ENCODE assay signal across 1 cellular context in genomic region chr15:57376695-57377477, GRCh38.
TF ChIP-seq lines count a peak whose summit lies in the region.

No MANE protein-coding gene starts in this region.

TF ChIP-seq in H1, 55 proteins besides CTCF, POLR2A, EP300 and RAD21 (continued from another document):
- TF ChIP-seq, protein P1, sequence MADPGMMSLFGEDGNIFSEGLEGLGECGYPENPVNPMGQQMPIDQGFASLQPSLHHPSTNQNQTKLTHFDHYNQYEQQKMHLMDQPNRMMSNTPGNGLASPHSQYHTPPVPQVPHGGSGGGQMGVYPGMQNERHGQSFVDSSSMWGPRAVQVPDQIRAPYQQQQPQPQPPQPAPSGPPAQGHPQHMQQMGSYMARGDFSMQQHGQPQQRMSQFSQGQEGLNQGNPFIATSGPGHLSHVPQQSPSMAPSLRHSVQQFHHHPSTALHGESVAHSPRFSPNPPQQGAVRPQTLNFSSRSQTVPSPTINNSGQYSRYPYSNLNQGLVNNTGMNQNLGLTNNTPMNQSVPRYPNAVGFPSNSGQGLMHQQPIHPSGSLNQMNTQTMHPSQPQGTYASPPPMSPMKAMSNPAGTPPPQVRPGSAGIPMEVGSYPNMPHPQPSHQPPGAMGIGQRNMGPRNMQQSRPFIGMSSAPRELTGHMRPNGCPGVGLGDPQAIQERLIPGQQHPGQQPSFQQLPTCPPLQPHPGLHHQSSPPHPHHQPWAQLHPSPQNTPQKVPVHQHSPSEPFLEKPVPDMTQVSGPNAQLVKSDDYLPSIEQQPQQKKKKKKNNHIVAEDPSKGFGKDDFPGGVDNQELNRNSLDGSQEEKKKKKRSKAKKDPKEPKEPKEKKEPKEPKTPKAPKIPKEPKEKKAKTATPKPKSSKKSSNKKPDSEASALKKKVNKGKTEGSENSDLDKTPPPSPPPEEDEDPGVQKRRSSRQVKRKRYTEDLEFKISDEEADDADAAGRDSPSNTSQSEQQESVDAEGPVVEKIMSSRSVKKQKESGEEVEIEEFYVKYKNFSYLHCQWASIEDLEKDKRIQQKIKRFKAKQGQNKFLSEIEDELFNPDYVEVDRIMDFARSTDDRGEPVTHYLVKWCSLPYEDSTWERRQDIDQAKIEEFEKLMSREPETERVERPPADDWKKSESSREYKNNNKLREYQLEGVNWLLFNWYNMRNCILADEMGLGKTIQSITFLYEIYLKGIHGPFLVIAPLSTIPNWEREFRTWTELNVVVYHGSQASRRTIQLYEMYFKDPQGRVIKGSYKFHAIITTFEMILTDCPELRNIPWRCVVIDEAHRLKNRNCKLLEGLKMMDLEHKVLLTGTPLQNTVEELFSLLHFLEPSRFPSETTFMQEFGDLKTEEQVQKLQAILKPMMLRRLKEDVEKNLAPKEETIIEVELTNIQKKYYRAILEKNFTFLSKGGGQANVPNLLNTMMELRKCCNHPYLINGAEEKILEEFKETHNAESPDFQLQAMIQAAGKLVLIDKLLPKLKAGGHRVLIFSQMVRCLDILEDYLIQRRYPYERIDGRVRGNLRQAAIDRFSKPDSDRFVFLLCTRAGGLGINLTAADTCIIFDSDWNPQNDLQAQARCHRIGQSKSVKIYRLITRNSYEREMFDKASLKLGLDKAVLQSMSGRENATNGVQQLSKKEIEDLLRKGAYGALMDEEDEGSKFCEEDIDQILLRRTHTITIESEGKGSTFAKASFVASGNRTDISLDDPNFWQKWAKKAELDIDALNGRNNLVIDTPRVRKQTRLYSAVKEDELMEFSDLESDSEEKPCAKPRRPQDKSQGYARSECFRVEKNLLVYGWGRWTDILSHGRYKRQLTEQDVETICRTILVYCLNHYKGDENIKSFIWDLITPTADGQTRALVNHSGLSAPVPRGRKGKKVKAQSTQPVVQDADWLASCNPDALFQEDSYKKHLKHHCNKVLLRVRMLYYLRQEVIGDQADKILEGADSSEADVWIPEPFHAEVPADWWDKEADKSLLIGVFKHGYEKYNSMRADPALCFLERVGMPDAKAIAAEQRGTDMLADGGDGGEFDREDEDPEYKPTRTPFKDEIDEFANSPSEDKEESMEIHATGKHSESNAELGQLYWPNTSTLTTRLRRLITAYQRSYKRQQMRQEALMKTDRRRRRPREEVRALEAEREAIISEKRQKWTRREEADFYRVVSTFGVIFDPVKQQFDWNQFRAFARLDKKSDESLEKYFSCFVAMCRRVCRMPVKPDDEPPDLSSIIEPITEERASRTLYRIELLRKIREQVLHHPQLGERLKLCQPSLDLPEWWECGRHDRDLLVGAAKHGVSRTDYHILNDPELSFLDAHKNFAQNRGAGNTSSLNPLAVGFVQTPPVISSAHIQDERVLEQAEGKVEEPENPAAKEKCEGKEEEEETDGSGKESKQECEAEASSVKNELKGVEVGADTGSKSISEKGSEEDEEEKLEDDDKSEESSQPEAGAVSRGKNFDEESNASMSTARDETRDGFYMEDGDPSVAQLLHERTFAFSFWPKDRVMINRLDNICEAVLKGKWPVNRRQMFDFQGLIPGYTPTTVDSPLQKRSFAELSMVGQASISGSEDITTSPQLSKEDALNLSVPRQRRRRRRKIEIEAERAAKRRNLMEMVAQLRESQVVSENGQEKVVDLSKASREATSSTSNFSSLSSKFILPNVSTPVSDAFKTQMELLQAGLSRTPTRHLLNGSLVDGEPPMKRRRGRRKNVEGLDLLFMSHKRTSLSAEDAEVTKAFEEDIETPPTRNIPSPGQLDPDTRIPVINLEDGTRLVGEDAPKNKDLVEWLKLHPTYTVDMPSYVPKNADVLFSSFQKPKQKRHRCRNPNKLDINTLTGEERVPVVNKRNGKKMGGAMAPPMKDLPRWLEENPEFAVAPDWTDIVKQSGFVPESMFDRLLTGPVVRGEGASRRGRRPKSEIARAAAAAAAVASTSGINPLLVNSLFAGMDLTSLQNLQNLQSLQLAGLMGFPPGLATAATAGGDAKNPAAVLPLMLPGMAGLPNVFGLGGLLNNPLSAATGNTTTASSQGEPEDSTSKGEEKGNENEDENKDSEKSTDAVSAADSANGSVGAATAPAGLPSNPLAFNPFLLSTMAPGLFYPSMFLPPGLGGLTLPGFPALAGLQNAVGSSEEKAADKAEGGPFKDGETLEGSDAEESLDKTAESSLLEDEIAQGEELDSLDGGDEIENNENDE (IDR thresholded peaks at IDR 0.05; ENCODE audit: insufficient replicate concordance, low read length), result no peak
- TF ChIP-seq GTF2F1 (IDR thresholded peaks at IDR 0.05; ENCODE audit: borderline replicate concordance, low read depth, low read length) (no peak), GABPA (IDR thresholded peaks at IDR 0.05; ENCODE audit: borderline replicate concordance, insufficient read depth, low read length) (no peak), BCL11A (IDR thresholded peaks at IDR 0.05; ENCODE audit: low read depth in 2 of 2, low read length in 2 of 2) (no peak), KDM5A (IDR thresholded peaks at IDR 0.05; ENCODE audit: low read length) (no peak), RXRA (IDR thresholded peaks at IDR 0.05; ENCODE audit: insufficient read depth, low read depth, low read length) (no peak), ASH2L (IDR thresholded peaks at IDR 0.05; ENCODE audit: low read length) (peak; percentile 48), YY1 (IDR thresholded peaks at IDR 0.05; ENCODE audit: low read depth, low read length) (no peak), MAFK (IDR thresholded peaks at IDR 0.05; ENCODE audit: low read depth, low read length) (no peak), ZNF274 (IDR thresholded peaks at IDR 0.05; ENCODE audit: borderline replicate concordance, extremely low read depth, low read length) (no peak), HDAC2 (IDR thresholded peaks at IDR 0.05; ENCODE audit: borderline replicate concordance in 1 of 2, low read depth in 2 of 2, low read length in 2 of 2) (no peak; a peak in 2 of 4 replicates), NANOG (IDR thresholded peaks at IDR 0.05; ENCODE audit: insufficient read depth, low read depth, low read length, poor library complexity, severe bottlenecking) (no peak), JUND (IDR thresholded peaks at IDR 0.05; ENCODE audit: low read length) (0 out of 2 replicates have a peak, but pooled peaks have one; percentile 12), BRCA1 (IDR thresholded peaks at IDR 0.05; ENCODE audit: low read depth, low read length) (no peak), PHF8 (conservative IDR thresholded peaks at IDR 0.05; ENCODE audit: low read depth, low read length) (no peak; the same call in 1 of the 2 replicates), SIX5 (IDR thresholded peaks at IDR 0.05; ENCODE audit: low read depth, low read length) (no peak), SP2 (IDR thresholded peaks at IDR 0.05; ENCODE audit: low read length) (no peak), SAP30 (IDR thresholded peaks at IDR 0.05; ENCODE audit: insufficient read depth, insufficient replicate concordance, low read length) (peak; percentile 44), KDM4A (IDR thresholded peaks at IDR 0.05; ENCODE audit: low read depth, low read length, severe bottlenecking) (peak; percentile 88), MAX (IDR thresholded peaks at IDR 0.05) (0 out of 2 replicates have a peak, but pooled peaks have one; percentile 39), E2F6 (IDR thresholded peaks at IDR 0.05) (no peak), CHD1 (IDR thresholded peaks at IDR 0.05; ENCODE audit: low read depth, low read length) (no peak), CEBPB (IDR thresholded peaks at IDR 0.05; ENCODE audit: low read depth, low read length) (peak; percentile 48; the same call in 1 of the 2 replicates), FOSL1 (IDR thresholded peaks at IDR 0.05; ENCODE audit: insufficient read depth, low read depth, low read length) (no peak), BACH1 (IDR thresholded peaks at IDR 0.05; ENCODE audit: low read length) (no peak), KDM1A (IDR thresholded peaks at IDR 0.05; ENCODE audit: borderline replicate concordance, low read length) (peak; percentile 15; the same call in 1 of the 2 replicates)
- TF ChIP-seq, protein P2, sequence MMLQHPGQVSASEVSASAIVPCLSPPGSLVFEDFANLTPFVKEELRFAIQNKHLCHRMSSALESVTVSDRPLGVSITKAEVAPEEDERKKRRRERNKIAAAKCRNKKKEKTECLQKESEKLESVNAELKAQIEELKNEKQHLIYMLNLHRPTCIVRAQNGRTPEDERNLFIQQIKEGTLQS (IDR thresholded peaks at IDR 0.05; ENCODE audit: insufficient read depth, low read depth, low read length), result no peak
- TF ChIP-seq, protein P3, sequence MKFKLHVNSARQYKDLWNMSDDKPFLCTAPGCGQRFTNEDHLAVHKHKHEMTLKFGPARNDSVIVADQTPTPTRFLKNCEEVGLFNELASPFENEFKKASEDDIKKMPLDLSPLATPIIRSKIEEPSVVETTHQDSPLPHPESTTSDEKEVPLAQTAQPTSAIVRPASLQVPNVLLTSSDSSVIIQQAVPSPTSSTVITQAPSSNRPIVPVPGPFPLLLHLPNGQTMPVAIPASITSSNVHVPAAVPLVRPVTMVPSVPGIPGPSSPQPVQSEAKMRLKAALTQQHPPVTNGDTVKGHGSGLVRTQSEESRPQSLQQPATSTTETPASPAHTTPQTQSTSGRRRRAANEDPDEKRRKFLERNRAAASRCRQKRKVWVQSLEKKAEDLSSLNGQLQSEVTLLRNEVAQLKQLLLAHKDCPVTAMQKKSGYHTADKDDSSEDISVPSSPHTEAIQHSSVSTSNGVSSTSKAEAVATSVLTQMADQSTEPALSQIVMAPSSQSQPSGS (IDR thresholded peaks at IDR 0.05; ENCODE audit: low read length), result no peak
- TF ChIP-seq, protein P4, sequence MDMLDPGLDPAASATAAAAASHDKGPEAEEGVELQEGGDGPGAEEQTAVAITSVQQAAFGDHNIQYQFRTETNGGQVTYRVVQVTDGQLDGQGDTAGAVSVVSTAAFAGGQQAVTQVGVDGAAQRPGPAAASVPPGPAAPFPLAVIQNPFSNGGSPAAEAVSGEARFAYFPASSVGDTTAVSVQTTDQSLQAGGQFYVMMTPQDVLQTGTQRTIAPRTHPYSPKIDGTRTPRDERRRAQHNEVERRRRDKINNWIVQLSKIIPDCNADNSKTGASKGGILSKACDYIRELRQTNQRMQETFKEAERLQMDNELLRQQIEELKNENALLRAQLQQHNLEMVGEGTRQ (IDR thresholded peaks at IDR 0.05; ENCODE audit: low read length), result no peak
TF ChIP-seq in H1: peak in this region for 10.
